Comparison of ENCODE assay signal across 13 cellular contexts in genomic region chr14:35985504-35986218, GRCh38.
DNase-seq lines count a peak whose midpoint lies in the region; ATAC-seq and TF ChIP-seq lines count a peak whose summit lies in the region.
"Had no signal": no experiment of that assay in that cellular context is flagged by ENCODE, and none has a peak within 500 bp of the region (broad histone marks: within the 10 kb centered on the region; RNA-seq: fewer than 3 reads in every experiment).

No MANE protein-coding gene starts in this region.

- CTCF ChIA-PET in CD4-positive, alpha-beta memory T cell (lab: Charles Lee; ENCODE audit: partially characterized antibody), result no interaction called here
- CTCF ChIA-PET in activated CD4-positive, alpha-beta memory T cell treated with anti-CD3 and anti-CD28 coated beads, Interleukin-2, amount 10 ng/mL, durations not matched to agents 7 days and 5 days (lab: Charles Lee), result interaction anchor here (0.9 kb wide), 1 partner anchor 8 kb away, joined by 3 read pairs; no protein-coding TSS in a partner anchor

- H3K9me3 ChIP-seq in uterus (no peaks in the 10 kb centered on the region), lower lobe of right lung (no peaks in the 10 kb centered on the region)
- no peaks in the 10 kb centered on the region for H3K9me3 ChIP-seq in CD4-positive, alpha-beta memory T cell (ENCODE audit: control insufficient read depth in 1 of 2, low read length in 2 of 2)
- H3K9me3 ChIP-seq: ascending aorta, BLaER1 had no signal

- no peak overlapping the region for H3K27ac ChIP-seq in uterus
- no peak overlapping the region for H3K27ac ChIP-seq in CD4-positive, alpha-beta memory T cell (ENCODE audit: low read depth, low read length)
- H3K27ac ChIP-seq in lower lobe of right lung, result no peak overlapping the region
- H3K27ac ChIP-seq: ascending aorta, BLaER1 had no signal

- intact Hi-C loops in uterus (cut with DNase I; ENCODE audit: low total_unique reads) (no loop called here), lower lobe of right lung (cut with DNase I) (no loop called here)
- intact Hi-C loops in CD4-positive, alpha-beta memory T cell (cut with micrococcal nuclease), result no loop called here

- H3K36me3 ChIP-seq in uterus (no peaks in the 10 kb centered on the region), lower lobe of right lung (no peaks in the 10 kb centered on the region)
- H3K36me3 ChIP-seq in CD4-positive, alpha-beta memory T cell (ENCODE audit: insufficient read depth, low read length), result no peaks in the 10 kb centered on the region
- H3K36me3 ChIP-seq: ascending aorta, BLaER1 had no signal

- ATAC-seq in GM19452 (IDR thresholded peaks at IDR 0.05; ENCODE audit: unreplicated experiment), result peak; percentile 50
- ATAC-seq in HG03520 (IDR thresholded peaks at IDR 0.05; ENCODE audit: unreplicated experiment), result peak; percentile 52
- ATAC-seq in lower lobe of right lung, result no peak
- ATAC-seq: stimulated activated effector memory CD8-positive, alpha-beta T cell treated with anti-CD3 and anti-CD28 coated beads, Interleukin-12 subunit alpha, Interleukin-12 subunit beta, amount 100 ng/mL, for 72 hours had no signal

- H3K4me3 ChIP-seq in uterus (no peak overlapping the region), lower lobe of right lung (no peak overlapping the region)
- no peak overlapping the region for H3K4me3 ChIP-seq in CD4-positive, alpha-beta memory T cell (ENCODE audit: low read length in 2 of 2)
- H3K4me3 ChIP-seq: ascending aorta, BLaER1 had no signal

- H3K4me3 Mint-ChIP-seq in CD4-positive, alpha-beta memory T cell, result no peak overlapping the region
- H3K4me3 Mint-ChIP-seq in activated CD4-positive, alpha-beta memory T cell treated with anti-CD3 and anti-CD28 coated beads, Interleukin-2, amount 10 ng/mL, durations not matched to agents 7 days and 5 days, result no peak overlapping the region
- H3K4me3 Mint-ChIP-seq: stimulated activated effector memory CD8-positive, alpha-beta T cell treated with anti-CD3 and anti-CD28 coated beads, Interleukin-12 subunit alpha, Interleukin-12 subunit beta, amount 100 ng/mL, for 72 hours had no signal

- H3K27me3 ChIP-seq in uterus (no peaks in the 10 kb centered on the region), lower lobe of right lung (ENCODE audit: low read depth) (no peaks in the 10 kb centered on the region)
- no peaks in the 10 kb centered on the region for H3K27me3 ChIP-seq in CD4-positive, alpha-beta memory T cell (ENCODE audit: insufficient read depth, low read length)
- H3K27me3 ChIP-seq: ascending aorta, BLaER1 had no signal

- no peak overlapping the region for H3K27ac Mint-ChIP-seq in CD4-positive, alpha-beta memory T cell
- H3K27ac Mint-ChIP-seq in activated CD4-positive, alpha-beta memory T cell treated with anti-CD3 and anti-CD28 coated beads, Interleukin-2, amount 10 ng/mL, durations not matched to agents 7 days and 5 days, result no peak overlapping the region
- H3K27ac Mint-ChIP-seq: stimulated activated effector memory CD8-positive, alpha-beta T cell treated with anti-CD3 and anti-CD28 coated beads, Interleukin-12 subunit alpha, Interleukin-12 subunit beta, amount 100 ng/mL, for 72 hours had no signal

- DNase-seq in Ammon's horn (ENCODE audit: low spot score), result peak; percentile 88
- peak; percentile 97 for DNase-seq in foreskin melanocyte
- no peak for DNase-seq in uterus
- no peak for DNase-seq in CD4-positive, alpha-beta memory T cell
- no peak for DNase-seq in activated CD4-positive, alpha-beta memory T cell treated with anti-CD3 and anti-CD28 coated beads, Interleukin-2, amount 10 ng/mL, durations not matched to agents 7 days and 5 days
- DNase-seq in lower lobe of right lung, result no peak
- DNase-seq: NCI-H1436 treated with DMSO at 0.1 percent for 48 hours, SIG-M5 had no signal

- peaks cover 0 to 3% (median 0%) of the 10 kb centered on the region in 4 donors for H3K4me1 Mint-ChIP-seq in CD4-positive, alpha-beta memory T cell
- H3K4me1 Mint-ChIP-seq in activated CD4-positive, alpha-beta memory T cell treated with anti-CD3 and anti-CD28 coated beads, Interleukin-2, amount 10 ng/mL, durations not matched to agents 7 days and 5 days, result no peaks in the 10 kb centered on the region
- H3K4me1 Mint-ChIP-seq: stimulated activated effector memory CD8-positive, alpha-beta T cell treated with anti-CD3 and anti-CD28 coated beads, Interleukin-12 subunit alpha, Interleukin-12 subunit beta, amount 100 ng/mL, for 72 hours had no signal

- no peaks in the 10 kb centered on the region for H3K4me1 ChIP-seq in uterus
- H3K4me1 ChIP-seq in CD4-positive, alpha-beta memory T cell (ENCODE audit: insufficient read depth, low read length), result no peaks in the 10 kb centered on the region
- H3K4me1 ChIP-seq in lower lobe of right lung, result no peaks in the 10 kb centered on the region
- H3K4me1 ChIP-seq: ascending aorta, BLaER1 had no signal

- no peak for TF ChIP-seq CTCF in uterus (IDR thresholded peaks at IDR 0.05)
- no peak for TF ChIP-seq CTCF in lower lobe of right lung (IDR thresholded peaks at IDR 0.05)

- H3K27me3 Mint-ChIP-seq in CD4-positive, alpha-beta memory T cell, result peaks cover 0 to 4% of the 10 kb centered on the region in 2 donors
- H3K27me3 Mint-ChIP-seq in activated CD4-positive, alpha-beta memory T cell treated with anti-CD3 and anti-CD28 coated beads, Interleukin-2, amount 10 ng/mL, durations not matched to agents 7 days and 5 days, result peaks cover 3% of the 10 kb centered on the region

- POLR2A ChIA-PET in CD4-positive, alpha-beta memory T cell (lab: Charles Lee; ENCODE audit: partially characterized antibody), result no interaction called here
- POLR2A ChIA-PET in activated CD4-positive, alpha-beta memory T cell treated with anti-CD3 and anti-CD28 coated beads, Interleukin-2, amount 10 ng/mL, durations not matched to agents 7 days and 5 days (lab: Charles Lee), result no interaction called here

- no peaks in the 10 kb centered on the region for H3K9me3 Mint-ChIP-seq in CD4-positive, alpha-beta memory T cell
- no peaks in the 10 kb centered on the region for H3K9me3 Mint-ChIP-seq in activated CD4-positive, alpha-beta memory T cell treated with anti-CD3 and anti-CD28 coated beads, Interleukin-2, amount 10 ng/mL, durations not matched to agents 7 days and 5 days
- H3K9me3 Mint-ChIP-seq: stimulated activated effector memory CD8-positive, alpha-beta T cell treated with anti-CD3 and anti-CD28 coated beads, Interleukin-12 subunit alpha, Interleukin-12 subunit beta, amount 100 ng/mL, for 72 hours had no signal

- H3K36me3 Mint-ChIP-seq in CD4-positive, alpha-beta memory T cell, result no peaks in the 10 kb centered on the region
- H3K36me3 Mint-ChIP-seq in activated CD4-positive, alpha-beta memory T cell treated with anti-CD3 and anti-CD28 coated beads, Interleukin-2, amount 10 ng/mL, durations not matched to agents 7 days and 5 days (ENCODE audit: low read depth), result no peaks in the 10 kb centered on the region
- H3K36me3 Mint-ChIP-seq: stimulated activated effector memory CD8-positive, alpha-beta T cell treated with anti-CD3 and anti-CD28 coated beads, Interleukin-12 subunit alpha, Interleukin-12 subunit beta, amount 100 ng/mL, for 72 hours had no signal

- TF ChIP-seq POLR2A in uterus (IDR thresholded peaks at IDR 0.05), result no peak

Comparison
In these comparisons a context has a peak if more than half of its experiments do, and no peak if none do; other contexts are left out.
1. DNase-seq: peak in Ammon's horn (single experiment) and foreskin melanocyte (single experiment); none in uterus (0 of 2), CD4-positive, alpha-beta memory T cell (0 of 5), activated CD4-positive, alpha-beta memory T cell treated with anti-CD3 and anti-CD28 coated beads, Interleukin-2, amount 10 ng/mL, durations not matched to agents 7 days and 5 days (single experiment) and lower lobe of right lung (single experiment).
2. ATAC-seq: peak in GM19452 (single experiment) and HG03520 (single experiment); none in lower lobe of right lung (0 of 2).